In genomic region chr16:14101415-14101814, GRCh38 we compare ENCODE assay signal across 18 cellular contexts. TPM values are rescaled to one million over a fixed set of nuclear protein-coding genes. Genes with fewer than 3 reads are reported as not detected.
A peak's percentile ranks its signal among the peaks of the same experiment; 100 is the strongest.
DNase-seq lines count a peak whose midpoint lies in the region; ATAC-seq, FAIRE-seq and TF ChIP-seq lines count a peak whose summit lies in the region.
"Had no signal": no experiment of that assay in that cellular context is flagged by ENCODE, and none has a peak within 500 bp of the region (broad histone marks: within the 10 kb centered on the region; RNA-seq: fewer than 3 reads in every experiment).

No MANE protein-coding gene starts in this region.

- H4K20me1 ChIP-seq in K562 (replicated peaks; ENCODE audit: control insufficient read depth, insufficient read depth, low read length) = no peaks in the 10 kb centered on the region; the same call in 1 of the 2 replicates

- H3K27ac ChIP-seq in K562 (ENCODE audit: extremely low read depth, low read depth, low read length) = no peak overlapping the region
- H3K27ac ChIP-seq: coronary artery, left lung, RWPE1 had no signal

- no peak for FAIRE-seq in K562 (lab: Jason Lieb, UNC)

- H3K36me3 Mint-ChIP-seq in progenitor cell of endocrine pancreas (ENCODE audit: insufficient read depth) = peaks cover 9% of the 10 kb centered on the region

- H3K36me3 ChIP-seq in K562 (ENCODE audit: control insufficient read depth, insufficient read depth, low read length) = no peaks in the 10 kb centered on the region
- H3K36me3 ChIP-seq: esophagus squamous epithelium, left lung had no signal

- peak overlapping the region; percentile 70 for H3K27ac Mint-ChIP-seq in progenitor cell of endocrine pancreas
- H3K27ac Mint-ChIP-seq: CD8-positive, alpha-beta T cell had no signal

- no peaks in the 10 kb centered on the region for H3K27me3 Mint-ChIP-seq in progenitor cell of endocrine pancreas

- H3K4me3 ChIP-seq in K562 = no peak overlapping the region
- H3K4me3 ChIP-seq: coronary artery, esophagus squamous epithelium, left lung had no signal

- H3K9me3 Mint-ChIP-seq in progenitor cell of endocrine pancreas (ENCODE audit: low read depth) = peaks cover 12% of the 10 kb centered on the region
- H3K9me3 Mint-ChIP-seq: activated T-cell treated with anti-CD3 and anti-CD28 coated beads, Interleukin-2, amount 50 U/mL, for 4 hours; CD8-positive, alpha-beta T cell had no signal

- TF ChIP-seq CTCF in K562 (IDR thresholded peaks at IDR 0.05 in 2 of 3, conservative IDR thresholded peaks at IDR 0.05 in 1 of 3; ENCODE audit: insufficient read depth in 2 of 3, low read depth in 1 of 3, low read length in 3 of 3) (no peak), progenitor cell of endocrine pancreas (IDR thresholded peaks at IDR 0.05; ENCODE audit: unreplicated experiment) (no peak)

- no peaks in the 10 kb centered on the region for H3K27me3 ChIP-seq in K562 (ENCODE audit: control insufficient read depth in 2 of 2, insufficient read depth in 2 of 2, low read length in 2 of 2)
- H3K27me3 ChIP-seq: esophagus squamous epithelium, left lung had no signal

- no peaks in the 10 kb centered on the region for H3K9me1 ChIP-seq in K562 (ENCODE audit: control insufficient read depth, insufficient read depth, low read length)

- TF ChIP-seq POLR2A in K562 (conservative IDR thresholded peaks at IDR 0.05) = no peak

- H3K4me1 Mint-ChIP-seq in progenitor cell of endocrine pancreas (ENCODE audit: low read depth) = peaks cover 74% of the 10 kb centered on the region

- in situ Hi-C loops in K562 (cut with MboI) = no loop called here

- TF ChIP-seq EP300 in K562 (IDR thresholded peaks at IDR 0.05; ENCODE audit: low read length) = no peak

- CTCF ChIA-PET in K562 (lab: Yijun Ruan, JAX; ENCODE audit: low intra/inter-chr PET ratio) = no interaction called here

- no peaks in the 10 kb centered on the region; a peak in 1 of 5 replicates for H3K4me1 ChIP-seq in K562 (replicated peaks in 1 of 2; ENCODE audit: control insufficient read depth in 2 of 2, insufficient read depth in 2 of 2, low read length in 2 of 2)

- intact Hi-C loops in K562 (cut with micrococcal nuclease) = no loop called here

- H3K9ac ChIP-seq in K562 (ENCODE audit: insufficient read depth in 1 of 2, low read depth in 2 of 2, low read length in 2 of 2) = no peak overlapping the region

- peak; percentile 85 for ATAC-seq in HG03175 (IDR thresholded peaks at IDR 0.05; ENCODE audit: unreplicated experiment)
- ATAC-seq in K562 = no peak
- no peak for ATAC-seq in HG03469 (IDR thresholded peaks at IDR 0.05; ENCODE audit: unreplicated experiment)
- ATAC-seq: CD8-positive, alpha-beta T cell; left lung had no signal

- no peak overlapping the region for H3K4me2 ChIP-seq in K562 (ENCODE audit: insufficient read depth, low read length)

- POLR2A ChIA-PET in K562 (lab: Yijun Ruan, JAX) = interaction anchor here (1.0 kb wide), 1 partner anchor 8 kb away, joined by 5 read pairs; no protein-coding TSS in a partner anchor

- BruUV-seq in K562 (replicated peaks; lab: Mats Ljungman, UMichigan) = no TSS peak

- H2AFZ ChIP-seq in K562 (ENCODE audit: low read depth, low read length) = no peak overlapping the region

- no peaks in the 10 kb centered on the region for H3K9me3 ChIP-seq in K562 (replicated peaks; ENCODE audit: control insufficient read depth, insufficient read depth, low read depth, low read length)
- H3K9me3 ChIP-seq: esophagus squamous epithelium, left lung had no signal

- DNase-seq in NCI-H1105 (lab: John Stamatoyannopoulos, UW) = peak; percentile 14
- DNase-seq in NCI-H1105 treated with DMSO at 0.1 percent for 48 hours (lab: John Stamatoyannopoulos, UW) = no peak
- DNase-seq in K562 (ENCODE audit: extremely low read depth in 1 of 4, low spot score in 3 of 4) = no peak
- no peak for DNase-seq in progenitor cell of endocrine pancreas (ENCODE audit: low spot score, unreplicated experiment)
- no peak for DNase-seq in NCI-H1092 (lab: John Stamatoyannopoulos, UW)
- no peak for DNase-seq in NCI-H345 treated with DMSO at 0.1 percent for 48 hours (lab: John Stamatoyannopoulos, UW; ENCODE audit: unreplicated experiment)
- DNase-seq: activated T-cell treated with anti-CD3 and anti-CD28 coated beads, Interleukin-2, amount 50 U/mL, for 4 hours; CD8-positive, alpha-beta T cell; esophagus squamous epithelium; IMR-90; left lung; NCI-H1417 treated with DMSO at 0.1 percent for 48 hours; NCI-H510A treated with DMSO at 0.1 percent for 48 hours; T-helper 1 cell had no signal

- no peak for TF ChIP-seq RAD21 in K562 (CRISPR knock-in tag; conservative IDR thresholded peaks at IDR 0.05 in 1 of 2, IDR thresholded peaks at IDR 0.05 in 1 of 2)

- peaks cover 7% of the 10 kb centered on the region; the same call in 1 of the 3 replicates for H3K79me2 ChIP-seq in K562 (ENCODE audit: control insufficient read depth, insufficient read depth, low read length)

- peak overlapping the region; percentile 32 for H3K4me3 Mint-ChIP-seq in progenitor cell of endocrine pancreas (ENCODE audit: low read depth)
- H3K4me3 Mint-ChIP-seq: activated T-cell treated with anti-CD3 and anti-CD28 coated beads, Interleukin-2, amount 50 U/mL, for 4 hours; CD8-positive, alpha-beta T cell had no signal

TF ChIP-seq in K562, 482 proteins besides CTCF, POLR2A, EP300 and RAD21:
- TF ChIP-seq LCOR (CRISPR knock-in tag; IDR thresholded peaks at IDR 0.05) = no peak
- TF ChIP-seq, protein P1, sequence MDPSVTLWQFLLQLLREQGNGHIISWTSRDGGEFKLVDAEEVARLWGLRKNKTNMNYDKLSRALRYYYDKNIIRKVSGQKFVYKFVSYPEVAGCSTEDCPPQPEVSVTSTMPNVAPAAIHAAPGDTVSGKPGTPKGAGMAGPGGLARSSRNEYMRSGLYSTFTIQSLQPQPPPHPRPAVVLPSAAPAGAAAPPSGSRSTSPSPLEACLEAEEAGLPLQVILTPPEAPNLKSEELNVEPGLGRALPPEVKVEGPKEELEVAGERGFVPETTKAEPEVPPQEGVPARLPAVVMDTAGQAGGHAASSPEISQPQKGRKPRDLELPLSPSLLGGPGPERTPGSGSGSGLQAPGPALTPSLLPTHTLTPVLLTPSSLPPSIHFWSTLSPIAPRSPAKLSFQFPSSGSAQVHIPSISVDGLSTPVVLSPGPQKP (CRISPR knock-in tag; IDR thresholded peaks at IDR 0.05) = no peak
- TF ChIP-seq HOMEZ (CRISPR knock-in tag; IDR thresholded peaks at IDR 0.05) = no peak
- peak; percentile 39 for TF ChIP-seq RFX1 (IDR thresholded peaks at IDR 0.05)
- no peak for TF ChIP-seq ATF7 (IDR thresholded peaks at IDR 0.05)
- no peak for TF ChIP-seq CBX3 (IDR thresholded peaks at IDR 0.05; ENCODE audit: borderline replicate concordance in 1 of 2, low read length in 2 of 2)

RNA-seq across cellular contexts. Expression of gene MRTFB, which starts 30.3 kb away (rescaled TPM):
- total RNA-seq in K562 (2011; cell fraction: chromatin; rRNA removed; ENCODE audit: low replicate concordance) = 24.0 and 65.8 TPM in 2 replicates
- 12.0 and 13.7 TPM in 2 replicates for total RNA-seq in K562 (2011; cell fraction: nucleolus; rRNA removed)
- total RNA-seq in K562 (2011; cell fraction: nucleoplasm; rRNA removed) = 31.4 and 57.9 TPM in 2 replicates
- total RNA-seq in K562 (2014; rRNA removed) = 6.4 and 6.8 TPM in 2 replicates
- 7.0 and 7.6 TPM in 2 replicates for total RNA-seq in K562 (2014; rRNA removed; fragmentation: Illumina TruSeq; extraction: Trizol)
- 6.7 and 6.8 TPM in 2 replicates for total RNA-seq in K562 (2015; rRNA removed; fragmentation: Illumina TruSeq; extraction: Trizol)
- total RNA-seq in K562 (2021) = 10.7 and 12.7 TPM in 2 replicates
- polyA plus RNA-seq in K562 (2011; rRNA removed) = 6.6 and 8.1 TPM in 2 replicates
- polyA plus RNA-seq in K562 (2011; cell fraction: cytosol; rRNA removed) = 5.5 and 6.9 TPM in 2 replicates
- 25.2 and 37.8 TPM in 2 replicates for polyA plus RNA-seq in K562 (2011; cell fraction: nucleus; rRNA removed)
- 6.7 and 11.7 TPM in 2 replicates for polyA plus RNA-seq in K562 (2012)
- polyA plus RNA-seq in K562 (2014; fragmentation: Illumina TruSeq; extraction: Trizol) = 10.2 and 10.4 TPM in 2 replicates
- 1 to 10 TPM; 2.2 to 2.3 TPM for polyA plus RNA-seq in K562 (2014; fragmentation: Nextera tagmentation; extraction: Ambion mirVana)
- 5.1 and 7.9 TPM in 2 replicates for polyA plus RNA-seq in K562 (2014; rRNA removed)
- 13.0 and 16.7 TPM in 2 replicates for polyA minus RNA-seq in K562 (2011; rRNA and poly(A)+ RNA removed)
- 4.1 and 5.9 TPM in 2 replicates for polyA minus RNA-seq in K562 (2011; cell fraction: cytosol; rRNA and poly(A)+ RNA removed)
- 15.5 and 24.1 TPM in 2 replicates for polyA minus RNA-seq in K562 (2011; cell fraction: nucleus; rRNA and poly(A)+ RNA removed)
- total RNA-seq in progenitor cell of endocrine pancreas = 83.1 and 88.1 TPM in 2 replicates
